ENCODE assay signal across 8 cellular contexts in the genomic region with DNA sequence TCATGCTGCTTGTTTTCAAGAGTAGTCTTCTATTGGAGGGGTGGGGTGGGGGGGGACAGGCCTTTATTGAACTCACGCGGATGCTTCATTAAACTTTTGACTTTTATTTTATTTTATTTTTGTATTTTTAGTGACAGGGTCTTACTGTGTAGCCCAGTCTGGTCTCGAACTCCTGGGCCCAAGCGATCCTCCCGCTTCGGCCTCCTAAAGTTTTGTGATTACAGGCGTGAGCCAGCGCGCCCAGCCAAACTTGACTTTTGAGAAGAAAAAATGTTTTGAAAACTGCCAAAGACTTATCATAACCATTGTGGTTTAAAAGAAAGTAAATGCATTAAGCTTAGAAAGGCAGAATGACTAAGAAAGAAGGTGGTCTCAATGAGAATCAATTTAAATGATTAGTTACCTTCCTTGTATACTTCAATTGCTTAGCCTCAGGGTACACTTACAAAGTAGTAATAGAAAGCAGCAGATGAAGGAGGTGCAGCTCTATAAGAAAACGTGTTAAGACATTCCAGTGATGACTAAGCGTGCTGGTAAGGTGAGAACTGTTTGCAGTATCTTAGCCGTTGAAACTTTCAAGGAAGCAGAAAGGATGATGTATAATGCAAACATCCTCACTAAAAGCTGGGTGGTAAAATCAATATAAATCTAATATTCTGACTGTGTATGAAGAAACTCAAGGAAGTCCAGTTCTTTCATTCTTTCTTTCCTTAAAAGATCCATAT. TPM values are rescaled to one million over a fixed set of nuclear protein-coding genes. Genes with fewer than 3 reads are reported as not detected.
A peak's percentile ranks its signal among the peaks of the same experiment; 100 is the strongest.
DNase-seq lines count a peak whose midpoint lies in the region; ATAC-seq and TF ChIP-seq lines count a peak whose summit lies in the region.

No MANE protein-coding gene starts in this region.

- H3K27ac Mint-ChIP-seq in activated T-helper 2 cell treated with anti-CD3 and anti-CD28 coated beads, Interferon-gamma antibody, Interleukin-2, Interleukin-4, amounts not matched to agents 10 μg/mL and 5 μg/mL and 100 μg/mL, durations not matched to agents 14 hours and 24 hours and 36 hours, result peak overlapping the region; percentile 96

- POLR2A ChIA-PET in AG04450 (lab: Yijun Ruan, JAX), result interaction anchor here (2.2 to 3.3 kb wide), 2 partner anchors 10 to 19 kb away, joined by 9 to 15 read pairs; partner anchors contain the start of gene PEX12

- no peak overlapping the region for H3K27ac ChIP-seq in AG04450 (ENCODE audit: low read depth, low read length)
- no peak overlapping the region for H3K27ac ChIP-seq in thymus (ENCODE audit: low read depth)

- peak overlapping the region; percentile 99 for H3K4me3 ChIP-seq in AG04450 (ENCODE audit: low read depth, low read length)
- peak overlapping the region; percentile 88 for H3K4me3 ChIP-seq in thymus (ENCODE audit: low read length)

- H3K9me3 Mint-ChIP-seq in activated T-helper 2 cell treated with anti-CD3 and anti-CD28 coated beads, Interferon-gamma antibody, Interleukin-2, Interleukin-4, amounts not matched to agents 10 μg/mL and 5 μg/mL and 100 μg/mL, durations not matched to agents 14 hours and 24 hours and 36 hours, result no peaks in the 10 kb centered on the region

- H3K4me1 ChIP-seq in thymus (ENCODE audit: control insufficient read depth, insufficient read depth, low read length), result peaks cover 9% of the 10 kb centered on the region

- H3K4me3 Mint-ChIP-seq in activated T-helper 2 cell treated with anti-CD3 and anti-CD28 coated beads, Interferon-gamma antibody, Interleukin-2, Interleukin-4, amounts not matched to agents 10 μg/mL and 5 μg/mL and 100 μg/mL, durations not matched to agents 14 hours and 24 hours and 36 hours (ENCODE audit: low read depth), result peak overlapping the region; percentile 94

- H3K36me3 Mint-ChIP-seq in activated T-helper 2 cell treated with anti-CD3 and anti-CD28 coated beads, Interferon-gamma antibody, Interleukin-2, Interleukin-4, amounts not matched to agents 10 μg/mL and 5 μg/mL and 100 μg/mL, durations not matched to agents 14 hours and 24 hours and 36 hours (ENCODE audit: low read depth), result peaks cover 13% of the 10 kb centered on the region

- H3K27me3 ChIP-seq in AG04450 (ENCODE audit: control insufficient read depth, insufficient read depth, low read length) (peaks cover 2% of the 10 kb centered on the region), thymus (ENCODE audit: control insufficient read depth, insufficient read depth) (no peaks in the 10 kb centered on the region)

- peaks cover 7% of the 10 kb centered on the region for H3K27me3 Mint-ChIP-seq in activated T-helper 2 cell treated with anti-CD3 and anti-CD28 coated beads, Interferon-gamma antibody, Interleukin-2, Interleukin-4, amounts not matched to agents 10 μg/mL and 5 μg/mL and 100 μg/mL, durations not matched to agents 14 hours and 24 hours and 36 hours (ENCODE audit: low read depth)

- no peaks in the 10 kb centered on the region for H3K9me3 ChIP-seq in AG04450 (ENCODE audit: control insufficient read depth, insufficient read depth, low read length)
- H3K9me3 ChIP-seq in thymus (ENCODE audit: control insufficient read depth), result no peaks in the 10 kb centered on the region

- H3K4me1 Mint-ChIP-seq in activated T-helper 2 cell treated with anti-CD3 and anti-CD28 coated beads, Interferon-gamma antibody, Interleukin-2, Interleukin-4, amounts not matched to agents 10 μg/mL and 5 μg/mL and 100 μg/mL, durations not matched to agents 14 hours and 24 hours and 36 hours (ENCODE audit: low read depth), result peaks cover 30% of the 10 kb centered on the region

- no peaks in the 10 kb centered on the region for H3K36me3 ChIP-seq in thymus (ENCODE audit: control insufficient read depth, insufficient read depth)

- intact Hi-C loops in activated T-helper 2 cell treated with anti-CD3 and anti-CD28 coated beads, Interferon-gamma antibody, Interleukin-2, Interleukin-4, amounts not matched to agents 10 μg/mL and 5 μg/mL and 100 μg/mL, durations not matched to agents 14 hours and 24 hours and 36 hours (cut with micrococcal nuclease), result loop anchor here (5.0 to 10.0 kb wide), 4 partner anchors 144 to 346 kb away; partner anchors contain the start of genes SLFN13, SLFN5 and TAF15

- CTCF ChIA-PET in AG04450 (lab: Charles Lee), result interaction anchor here (1.0 to 4.1 kb wide), 6 partner anchors 25 to 276 kb away, joined by 3 to 21 read pairs (median 7); no protein-coding TSS in a partner anchor

- no peak for TF ChIP-seq CTCF in AG04450 (IDR thresholded peaks at IDR 0.05; ENCODE audit: low read depth, low read length)

- 76% methylated on average over 12 of the region's 12 CpGs for WGBS in thymus

- no peak for ATAC-seq in GM21390 (IDR thresholded peaks at IDR 0.05; ENCODE audit: unreplicated experiment)

- DNase-seq in AG04450 (ENCODE audit: low read depth, low spot score) (no peak), HCEC 1CT (peak; percentile 70), iris pigment epithelial cell (ENCODE audit: low read depth) (peak; percentile 91), cortex of kidney (lab: John Stamatoyannopoulos, UW) (no peak), 8988T (no peak)
- DNase-seq in activated T-helper 2 cell treated with anti-CD3 and anti-CD28 coated beads, Interferon-gamma antibody, Interleukin-2, Interleukin-4, amounts not matched to agents 10 μg/mL and 5 μg/mL and 100 μg/mL, durations not matched to agents 14 hours and 24 hours and 36 hours (ENCODE audit: low spot score), result no peak

RNA-seq across cellular contexts. Expression of gene AP2B1, which starts 1.2 kb away (rescaled TPM):
- polyA plus RNA-seq in AG04450 (2011; rRNA removed) (234 and 258 TPM in 2 replicates), thymus (39.1 TPM)
- 279 and 316 TPM in 2 replicates for polyA minus RNA-seq in AG04450 (2011; rRNA and poly(A)+ RNA removed)
- 177 and 194 TPM in 2 replicates for total RNA-seq in activated T-helper 2 cell treated with anti-CD3 and anti-CD28 coated beads, Interferon-gamma antibody, Interleukin-2, Interleukin-4, amounts not matched to agents 10 μg/mL and 5 μg/mL and 100 μg/mL, durations not matched to agents 14 hours and 24 hours and 36 hours

RNA-seq across cellular contexts. Expression of gene PEX12, which starts 10.0 kb away (rescaled TPM):
- polyA plus RNA-seq in AG04450 (2011; rRNA removed), result 8.3 and 10.2 TPM in 2 replicates
- polyA minus RNA-seq in AG04450 (2011; rRNA and poly(A)+ RNA removed), result 9.4 and 11.0 TPM in 2 replicates
- total RNA-seq in activated T-helper 2 cell treated with anti-CD3 and anti-CD28 coated beads, Interferon-gamma antibody, Interleukin-2, Interleukin-4, amounts not matched to agents 10 μg/mL and 5 μg/mL and 100 μg/mL, durations not matched to agents 14 hours and 24 hours and 36 hours, result 4.5 and 4.8 TPM in 2 replicates
- 4.8 TPM for polyA plus RNA-seq in thymus

RNA-seq across cellular contexts. Expression of gene SLFN14, which starts 27.7 kb away (rescaled TPM):
- polyA plus RNA-seq in AG04450 (2011; rRNA removed) (not detected in 2 replicates), thymus (0.02 TPM)
- not detected in 2 replicates for polyA minus RNA-seq in AG04450 (2011; rRNA and poly(A)+ RNA removed)
- total RNA-seq in activated T-helper 2 cell treated with anti-CD3 and anti-CD28 coated beads, Interferon-gamma antibody, Interleukin-2, Interleukin-4, amounts not matched to agents 10 μg/mL and 5 μg/mL and 100 μg/mL, durations not matched to agents 14 hours and 24 hours and 36 hours, result not detected in 2 replicates

RNA-seq across cellular contexts. Expression of gene SLFN12L, which starts 50.9 kb away (rescaled TPM):
- 0.02 and 0.09 TPM in 2 replicates for polyA plus RNA-seq in AG04450 (2011; rRNA removed)
- polyA minus RNA-seq in AG04450 (2011; rRNA and poly(A)+ RNA removed), result not detected in 2 replicates
- 37.8 and 41.9 TPM in 2 replicates for total RNA-seq in activated T-helper 2 cell treated with anti-CD3 and anti-CD28 coated beads, Interferon-gamma antibody, Interleukin-2, Interleukin-4, amounts not matched to agents 10 μg/mL and 5 μg/mL and 100 μg/mL, durations not matched to agents 14 hours and 24 hours and 36 hours
- 1.2 TPM for polyA plus RNA-seq in thymus

Comparison
In these comparisons a context has a peak if more than half of its experiments do, and no peak if none do; other contexts are left out.
1. DNase-seq: peak in HCEC 1CT (single experiment) and iris pigment epithelial cell (single experiment); none in AG04450 (single experiment), activated T-helper 2 cell treated with anti-CD3 and anti-CD28 coated beads, Interferon-gamma antibody, Interleukin-2, Interleukin-4, amounts not matched to agents 10 μg/mL and 5 μg/mL and 100 μg/mL, durations not matched to agents 14 hours and 24 hours and 36 hours (single experiment), cortex of kidney (single experiment) and 8988T (single experiment).